In genomic region chr20:3238616-3239025, GRCh38 we compare ENCODE assay signal across 8 cellular contexts. TPM values are rescaled to one million over a fixed set of nuclear protein-coding genes. Genes with fewer than 3 reads are reported as not detected.
DNase-seq lines count a peak whose midpoint lies in the region; ATAC-seq, FAIRE-seq and TF ChIP-seq lines count a peak whose summit lies in the region.

No MANE protein-coding gene starts in this region.

- peak; percentile 50 for ATAC-seq in GM21723 (IDR thresholded peaks at IDR 0.05; ENCODE audit: unreplicated experiment)

- FAIRE-seq in D721Med (lab: Jason Lieb, UNC), result no peak

- in situ Hi-C loops in astrocyte of the cerebellum (cut with HindIII; ENCODE audit: low sequenced_read_pairs), result no loop called here

- DNase-seq in CD14-positive monocyte (ENCODE audit: low spot score) (no peak), RPMI7951 (ENCODE audit: low read depth) (peak; percentile 46), astrocyte of the cerebellum (ENCODE audit: low read depth) (no peak), immature natural killer cell (peak; percentile 20 to 39 (median 28)), NAMALWA (ENCODE audit: low spot score) (no peak), D721Med (ENCODE audit: insufficient read length, low spot score) (no peak)
- peak; percentile 28 to 30 for DNase-seq in stimulated activated CD4-positive, alpha-beta T cell treated with anti-CD3 and anti-CD28 coated beads, Interleukin-4, amount 100 ng/mL, for 4 hours

- peak overlapping the region; percentile 93 to 98 for H3K4me3 Mint-ChIP-seq in CD14-positive monocyte
- H3K4me3 Mint-ChIP-seq in immature natural killer cell, result peak overlapping the region; percentile 78 to 88 (median 82)

- H3K4me3 ChIP-seq in astrocyte of the cerebellum (ENCODE audit: low read depth, low read length), result peak overlapping the region; percentile 46

- intact Hi-C loops in CD14-positive monocyte (cut with micrococcal nuclease), result no loop called here

- H3K27ac Mint-ChIP-seq in CD14-positive monocyte (no peak overlapping the region), immature natural killer cell (no peak overlapping the region)

- peaks cover 68 to 84% (median 78%) of the 10 kb centered on the region in 3 donors for H3K27me3 Mint-ChIP-seq in CD14-positive monocyte (ENCODE audit: low read depth in 3 of 3)
- H3K27me3 Mint-ChIP-seq in immature natural killer cell (ENCODE audit: low read depth in 3 of 3), result peaks cover 13 to 31% (median 16%) of the 10 kb centered on the region in 3 donors

- peaks cover 6 to 9% of the 10 kb centered on the region in 2 donors for H3K36me3 Mint-ChIP-seq in CD14-positive monocyte
- no peaks in the 10 kb centered on the region for H3K36me3 Mint-ChIP-seq in immature natural killer cell

- H3K4me1 Mint-ChIP-seq in CD14-positive monocyte (peaks cover 15% of the 10 kb centered on the region), immature natural killer cell (peaks cover 7 to 8% of the 10 kb centered on the region in 2 donors)

- H3K9me3 Mint-ChIP-seq in CD14-positive monocyte, result peaks cover 0 to 21% (median 10%) of the 10 kb centered on the region in 7 donors
- H3K9me3 Mint-ChIP-seq in immature natural killer cell, result peaks cover 0 to 2% (median 0%) of the 10 kb centered on the region in 6 donors

- TF ChIP-seq CTCF in CD14-positive monocyte (IDR thresholded peaks at IDR 0.05) (no peak), astrocyte of the cerebellum (IDR thresholded peaks at IDR 0.05; ENCODE audit: low read depth, low read length, missing control alignments) (no peak), D721Med (IDR thresholded peaks at IDR 0.05; ENCODE audit: insufficient read depth, missing control alignments) (no peak)

RNA-seq across cellular contexts. Expression of gene SLC4A11, which starts 0.4 kb away (rescaled TPM):
- polyA plus RNA-seq in CD14-positive monocyte (under 1 TPM in 1 of 2 donors, not detected in 1; 0.11 TPM), immature natural killer cell (not detected)
- total RNA-seq in RPMI7951 (2014; rRNA removed; shearing (Covaris generic)), result 0.60 and 0.68 TPM in 2 replicates

RNA-seq across cellular contexts. Expression of gene ITPA, which starts 29.3 kb away (rescaled TPM):
- polyA plus RNA-seq in CD14-positive monocyte (10 to 100 TPM; 57.0 to 62.8 TPM), immature natural killer cell (10 to 100 TPM; 75.0 to 84.5 (median 76.3) TPM)
- total RNA-seq in RPMI7951 (2014; rRNA removed; shearing (Covaris generic)), result 112 and 137 TPM in 2 replicates

RNA-seq across cellular contexts. Expression of gene DDRGK1, which starts 34.1 kb away (rescaled TPM):
- polyA plus RNA-seq in CD14-positive monocyte (10 to 100 TPM; 39.9 to 42.7 TPM), immature natural killer cell (10 to 100 TPM; 45.6 to 63.1 (median 48.0) TPM)
- 37.6 and 43.5 TPM in 2 replicates for total RNA-seq in RPMI7951 (2014; rRNA removed; shearing (Covaris generic))

Comparison
In these comparisons a context has a peak if more than half of its experiments do, and no peak if none do; other contexts are left out.
1. DNase-seq: peak in RPMI7951 (single experiment), immature natural killer cell (3 of 3) and stimulated activated CD4-positive, alpha-beta T cell treated with anti-CD3 and anti-CD28 coated beads, Interleukin-4, amount 100 ng/mL, for 4 hours (2 of 2); none in CD14-positive monocyte (single experiment), astrocyte of the cerebellum (single experiment), NAMALWA (single experiment) and D721Med (single experiment).